ENCODE assay signal across 17 cellular contexts in the genomic region with DNA sequence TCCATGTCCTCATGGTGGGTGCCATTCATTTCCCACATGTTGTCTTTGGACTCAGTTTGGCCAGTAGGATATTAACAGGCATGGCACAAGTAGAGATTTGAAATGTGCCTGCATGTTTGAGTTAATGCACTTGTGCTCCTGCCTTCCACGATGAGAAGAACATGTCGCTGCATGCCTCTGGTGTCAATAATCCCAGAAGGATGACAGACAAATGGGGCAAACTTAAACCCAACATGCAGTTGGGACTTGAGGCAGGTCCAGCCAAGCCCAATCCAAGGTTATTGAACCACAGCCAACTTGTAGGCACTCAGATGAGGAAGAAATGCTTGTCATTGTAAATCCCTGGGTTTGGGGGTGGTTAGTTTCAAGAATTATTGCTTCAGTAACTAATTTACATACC.
"Had no signal": no experiment of that assay in that cellular context is flagged by ENCODE, and none has a peak within 500 bp of the region (broad histone marks: within the 10 kb centered on the region; RNA-seq: fewer than 3 reads in every experiment).

No MANE protein-coding gene starts in this region.

- DNase-seq: activated CD4-positive, alpha-beta memory T cell treated with anti-CD3 and anti-CD28 coated beads for 36 hours; activated CD4-positive, alpha-beta T cell treated with anti-CD3 and anti-CD28 coated beads for 36 hours; activated CD8-positive, alpha-beta memory T cell treated with anti-CD3 and anti-CD28 coated beads, Interleukin-2, amount 10 ng/mL, durations not matched to agents 7 days and 5 days; activated naive CD4-positive, alpha-beta T cell treated with anti-CD3 and anti-CD28 coated beads, Interleukin-2, amount 50 U/mL, for 16 hours; activated T-cell treated with anti-CD3 and anti-CD28 coated beads, Interleukin-2, amount 50 U/mL, for 1 hour; erythroblast; kidney; left lung; mucosa of descending colon; naive thymus-derived CD4-positive, alpha-beta T cell; sigmoid colon; stimulated activated CD4-positive, alpha-beta T cell treated with anti-CD3 and anti-CD28 coated beads, Interleukin-1b, Interleukin-23, amount 100 ng/mL, for 48 hours had no signal

- H3K36me3 ChIP-seq: cardiac muscle cell, left lung, sigmoid colon, thoracic aorta had no signal

- H3K4me3 ChIP-seq: cardiac muscle cell, left lung, mucosa of descending colon, sigmoid colon, thoracic aorta had no signal

- H3K27me3 ChIP-seq: cardiac muscle cell, sigmoid colon had no signal

- H3K4me1 ChIP-seq: left lung, parathyroid adenoma, sigmoid colon had no signal

- H3K9me3 Mint-ChIP-seq: activated CD4-positive, alpha-beta memory T cell treated with anti-CD3 and anti-CD28 coated beads for 36 hours had no signal

- H3K27ac Mint-ChIP-seq: activated CD4-positive, alpha-beta memory T cell treated with anti-CD3 and anti-CD28 coated beads for 36 hours; activated CD4-positive, alpha-beta T cell treated with anti-CD3 and anti-CD28 coated beads for 36 hours; activated CD8-positive, alpha-beta memory T cell treated with anti-CD3 and anti-CD28 coated beads, Interleukin-2, amount 10 ng/mL, durations not matched to agents 7 days and 5 days; activated T-helper 2 cell treated with anti-CD3 and anti-CD28 coated beads, Interferon-gamma antibody, Interleukin-2, Interleukin-4, amounts not matched to agents 10 μg/mL and 5 μg/mL and 100 μg/mL, durations not matched to agents 14 hours and 24 hours and 36 hours had no signal

- H3K9me3 ChIP-seq: left lung, mucosa of descending colon, sigmoid colon, thoracic aorta had no signal

- H3K9ac ChIP-seq: parathyroid adenoma had no signal

- H3K27me3 Mint-ChIP-seq: activated CD4-positive, alpha-beta memory T cell treated with anti-CD3 and anti-CD28 coated beads for 36 hours; activated CD4-positive, alpha-beta T cell treated with anti-CD3 and anti-CD28 coated beads for 36 hours; activated CD8-positive, alpha-beta memory T cell treated with anti-CD3 and anti-CD28 coated beads, Interleukin-2, amount 10 ng/mL, durations not matched to agents 7 days and 5 days had no signal

- H3K36me3 Mint-ChIP-seq: activated CD4-positive, alpha-beta memory T cell treated with anti-CD3 and anti-CD28 coated beads for 36 hours had no signal

- H2AFZ ChIP-seq: parathyroid adenoma had no signal

- H3K79me2 ChIP-seq: parathyroid adenoma had no signal

- H3K4me3 Mint-ChIP-seq: activated CD4-positive, alpha-beta memory T cell treated with anti-CD3 and anti-CD28 coated beads for 36 hours; activated CD4-positive, alpha-beta T cell treated with anti-CD3 and anti-CD28 coated beads for 36 hours; activated CD8-positive, alpha-beta memory T cell treated with anti-CD3 and anti-CD28 coated beads, Interleukin-2, amount 10 ng/mL, durations not matched to agents 7 days and 5 days; naive thymus-derived CD4-positive, alpha-beta T cell had no signal

- FAIRE-seq: astrocyte, kidney had no signal

- H3K27ac ChIP-seq: cardiac muscle cell, left lung, parathyroid adenoma, sigmoid colon, thoracic aorta had no signal

- ATAC-seq: activated CD4-positive, alpha-beta T cell treated with anti-CD3 and anti-CD28 coated beads for 36 hours; activated CD8-positive, alpha-beta memory T cell treated with anti-CD3 and anti-CD28 coated beads, Interleukin-2, amount 10 ng/mL, durations not matched to agents 7 days and 5 days; left lung; mucosa of descending colon; naive thymus-derived CD4-positive, alpha-beta T cell had no signal
